ENCODE assay signal across 10 cellular contexts in genomic region chr6:33407132-33407718, GRCh38. TPM values are rescaled to one million over a fixed set of nuclear protein-coding genes. Genes with fewer than 3 reads are reported as not detected.
DNase-seq lines count a peak whose midpoint lies in the region; TF ChIP-seq lines count a peak whose summit lies in the region.
"Had no signal": no experiment of that assay in that cellular context is flagged by ENCODE, and none has a peak within 500 bp of the region (broad histone marks: within the 10 kb centered on the region; RNA-seq: fewer than 3 reads in every experiment).

No MANE protein-coding gene starts in this region.

- H3K4me3 ChIP-seq in MM.1S (ENCODE audit: low read length) = no peak overlapping the region
- H3K4me3 ChIP-seq in MG63 = no peak overlapping the region
- H3K4me3 ChIP-seq: BLaER1 had no signal

- H3F3A ChIP-seq in MM.1S (ENCODE audit: insufficient read depth, low read length) = peaks cover 45% of the 10 kb centered on the region

- no peak overlapping the region for H2AFZ ChIP-seq in MM.1S (ENCODE audit: low read length)

- no peaks in the 10 kb centered on the region for H3K27me3 Mint-ChIP-seq in brain
- no peaks in the 10 kb centered on the region for H3K27me3 Mint-ChIP-seq in osteocyte (ENCODE audit: unreplicated experiment)
- H3K27me3 Mint-ChIP-seq: naive B cell had no signal

- no peak overlapping the region for H3K9ac ChIP-seq in MM.1S (ENCODE audit: low read length)
- H3K9ac ChIP-seq: BLaER1 had no signal

- peak overlapping the region in 1 of 5 experiments; percentile 10 for H3K4me3 Mint-ChIP-seq in brain
- H3K4me3 Mint-ChIP-seq in osteocyte (ENCODE audit: unreplicated experiment) = no peak overlapping the region

- TF ChIP-seq CTCF in MM.1S (IDR thresholded peaks at IDR 0.05; ENCODE audit: low read length) (peak; percentile 16; the same call in 1 of the 2 replicates), brain (conservative IDR thresholded peaks at IDR 0.05) (peak; percentile 24 to 28), osteocyte (IDR thresholded peaks at IDR 0.05) (peak; percentile 52)

- no peak overlapping the region for H3K27ac ChIP-seq in MM.1S (ENCODE audit: low read length)
- H3K27ac ChIP-seq: BLaER1 had no signal

- H3K9me3 Mint-ChIP-seq in brain (no peaks in the 10 kb centered on the region), osteocyte (ENCODE audit: unreplicated experiment) (no peaks in the 10 kb centered on the region)
- H3K9me3 Mint-ChIP-seq: naive B cell had no signal

- H3K36me3 ChIP-seq in MM.1S (replicated peaks; ENCODE audit: insufficient read depth, low read length) (peaks cover 7% of the 10 kb centered on the region; the same call in 1 of the 2 replicates), MG63 (peaks cover 24% of the 10 kb centered on the region)

- DNase-seq in NCI-H2029 (lab: John Stamatoyannopoulos, UW) = peak; percentile 21
- DNase-seq in NCI-H2029 treated with DMSO at 0.1 percent for 48 hours (lab: John Stamatoyannopoulos, UW) = no peak
- DNase-seq in MM.1S = no peak
- no peak for DNase-seq in osteocyte (ENCODE audit: extremely low spot score, unreplicated experiment)
- no peak for DNase-seq in MG63
- no peak for DNase-seq in ecto neural progenitor cell (ENCODE audit: low spot score)
- DNase-seq in SKM-1 (lab: John Stamatoyannopoulos, UW; ENCODE audit: unreplicated experiment) = no peak
- DNase-seq: naive B cell had no signal

- H4K20me1 ChIP-seq in MM.1S (ENCODE audit: insufficient read depth, low read length) = no peaks in the 10 kb centered on the region

- H3K4me1 ChIP-seq in MM.1S (ENCODE audit: low read length) = no peaks in the 10 kb centered on the region

- no peaks in the 10 kb centered on the region for H3K9me2 ChIP-seq in MM.1S (replicated peaks; ENCODE audit: insufficient read depth, low read length)

- H3K27me3 ChIP-seq in MM.1S (replicated peaks; ENCODE audit: insufficient read depth, low read length) (no peaks in the 10 kb centered on the region), MG63 (no peaks in the 10 kb centered on the region)
- H3K27me3 ChIP-seq: BLaER1 had no signal

- H3K36me3 Mint-ChIP-seq in brain (peaks cover 7% of the 10 kb centered on the region), osteocyte (ENCODE audit: unreplicated experiment) (no peaks in the 10 kb centered on the region)
- H3K36me3 Mint-ChIP-seq: naive B cell had no signal

- H3K9me3 ChIP-seq in MM.1S (replicated peaks; ENCODE audit: insufficient read depth, low read length) = no peaks in the 10 kb centered on the region
- no peaks in the 10 kb centered on the region for H3K9me3 ChIP-seq in MG63
- H3K9me3 ChIP-seq: BLaER1 had no signal

- peaks cover 47% of the 10 kb centered on the region for H3K79me2 ChIP-seq in MM.1S (ENCODE audit: low read length)

- H3K27ac Mint-ChIP-seq in brain (peak overlapping the region in 2 of 5 experiments; percentile 24 to 80), osteocyte (ENCODE audit: unreplicated experiment) (no peak overlapping the region)

- H3K4me1 Mint-ChIP-seq in brain (peaks cover 20% of the 10 kb centered on the region), osteocyte (ENCODE audit: unreplicated experiment) (peaks cover 14% of the 10 kb centered on the region)

- no peak overlapping the region for H3K4me2 ChIP-seq in MM.1S (ENCODE audit: low read depth, low read length)
- H3K4me2 ChIP-seq: BLaER1 had no signal

RNA-seq across cellular contexts. Expression of gene PHF1, which starts 3.6 kb away (rescaled TPM):
- 115 TPM for polyA plus RNA-seq in brain (ENCODE audit: insufficient read depth, low read depth, low replicate concordance)
- 50.3 and 53.5 TPM in 2 replicates for total RNA-seq in osteocyte
- 11.6 and 12.6 TPM in 2 replicates for total RNA-seq in MG63 (2014; rRNA removed; shearing (Covaris generic); ENCODE audit: low replicate concordance)

RNA-seq across cellular contexts. Expression of gene CUTA, which starts 10.7 kb away (rescaled TPM):
- polyA plus RNA-seq in brain (ENCODE audit: insufficient read depth, low read depth, low replicate concordance) = 837 TPM
- total RNA-seq in osteocyte = 302 and 325 TPM in 2 replicates
- total RNA-seq in MG63 (2014; rRNA removed; shearing (Covaris generic); ENCODE audit: low replicate concordance) = 158 and 230 TPM in 2 replicates

RNA-seq across cellular contexts. Expression of gene SYNGAP1, which starts 12.6 kb away (rescaled TPM):
- 40.7 TPM for polyA plus RNA-seq in brain (ENCODE audit: insufficient read depth, low read depth, low replicate concordance)
- 30.7 and 34.7 TPM in 2 replicates for total RNA-seq in osteocyte
- 0.92 and 0.96 TPM in 2 replicates for total RNA-seq in MG63 (2014; rRNA removed; shearing (Covaris generic); ENCODE audit: low replicate concordance)

RNA-seq across cellular contexts. Expression of gene KIFC1, which starts 15.6 kb away (rescaled TPM):
- 89.6 TPM for polyA plus RNA-seq in brain (ENCODE audit: insufficient read depth, low read depth, low replicate concordance)
- total RNA-seq in osteocyte = 10.8 and 11.6 TPM in 2 replicates
- total RNA-seq in MG63 (2014; rRNA removed; shearing (Covaris generic); ENCODE audit: low replicate concordance) = 36.6 and 45.5 TPM in 2 replicates

RNA-seq across cellular contexts. Expression of gene ZBTB9, which starts 47.2 kb away (rescaled TPM):
- 10.7 TPM for polyA plus RNA-seq in brain (ENCODE audit: insufficient read depth, low read depth, low replicate concordance)
- total RNA-seq in osteocyte = 7.0 and 7.5 TPM in 2 replicates
- total RNA-seq in MG63 (2014; rRNA removed; shearing (Covaris generic); ENCODE audit: low replicate concordance) = 5.6 and 6.9 TPM in 2 replicates

Comparison
In these comparisons a context has a peak if more than half of its experiments do, and no peak if none do; other contexts are left out.
1. RNA of gene SYNGAP1, which starts 12.6 kb away (total RNA-seq): 30.7 to 34.7 TPM in osteocyte; 0.92 to 0.96 TPM in MG63; every median in the first group is over 10 times any median in the second.
2. Peak in every context shown above with its lines, with median percentiles within 50 percentile points of each other: CTCF ChIP-seq.